ENCODE assay signal across 21 cellular contexts in genomic region chr14:96639550-96639949, GRCh38.
"Had no signal": no experiment of that assay in that cellular context is flagged by ENCODE, and none has a peak within 500 bp of the region (broad histone marks: within the 10 kb centered on the region; RNA-seq: fewer than 3 reads in every experiment).

No MANE protein-coding gene starts in this region.

- DNase-seq: activated CD4-positive, CD25-positive, alpha-beta regulatory T cell; activated gamma-delta T cell treated with Interleukin-2 at 50 U/mL for 16 hours; activated T-cell treated with anti-CD3 and anti-CD28 coated beads, Interleukin-2, amount 50 U/mL, for 72 hours; effector CD8-positive, alpha-beta T cell; esophagus squamous epithelium; hippocampal formation; islet precursor cell; naive B cell; right cardiac atrium; stimulated activated CD4-positive, alpha-beta T cell treated with anti-CD3 and anti-CD28 coated beads, Interleukin-2, amount 100 ng/mL, for 24 hours; stimulated activated naive CD8-positive, alpha-beta T cell treated with anti-CD3 and anti-CD28 coated beads, Interleukin-15, Interleukin-2, amounts not matched to agents 100 U/mL and 50 U/mL, for 24 hours; T1000 had no signal

- H3K36me3 Mint-ChIP-seq: activated naive CD4-positive, alpha-beta T cell treated with anti-CD3 and anti-CD28 coated beads, Interleukin-2, amount 50 U/mL, for 72 hours; memory B cell; naive B cell had no signal

- ATAC-seq: activated naive CD4-positive, alpha-beta T cell treated with anti-CD3 and anti-CD28 coated beads, Interleukin-2, amount 50 U/mL, for 72 hours; activated T-cell treated with anti-CD3 and anti-CD28 coated beads, Interleukin-2, amount 50 U/mL, for 72 hours; right cardiac atrium; stimulated activated naive CD8-positive, alpha-beta T cell treated with anti-CD3 and anti-CD28 coated beads, Interleukin-15, Interleukin-2, amounts not matched to agents 100 U/mL and 50 U/mL, for 24 hours had no signal

- H3K9me3 ChIP-seq: adrenal gland, breast epithelium, esophagus squamous epithelium, prostate gland, tibial nerve, uterus had no signal

- H3K27me3 Mint-ChIP-seq: naive B cell had no signal

- H3K27me3 ChIP-seq: adrenal gland, breast epithelium, esophagus squamous epithelium, tibial nerve, uterus had no signal

- H3K4me3 Mint-ChIP-seq: activated CD4-positive, alpha-beta T cell treated with anti-CD3 and anti-CD28 coated beads, Interleukin-2, amount 10 ng/mL, durations not matched to agents 24 days and 14 days; activated T-cell treated with anti-CD3 and anti-CD28 coated beads, Interleukin-2, amount 50 U/mL, for 72 hours; memory B cell; naive B cell; neural crest cell had no signal

- H3K4me3 ChIP-seq: adrenal gland, breast epithelium, esophagus squamous epithelium, prostate gland, tibial nerve, uterus had no signal

- H3K36me3 ChIP-seq: adrenal gland, breast epithelium, esophagus squamous epithelium, prostate gland, tibial nerve, uterus had no signal

- H3K27ac Mint-ChIP-seq: activated CD4-positive, alpha-beta T cell treated with anti-CD3 and anti-CD28 coated beads, Interleukin-2, amount 10 ng/mL, durations not matched to agents 24 days and 14 days; activated naive CD4-positive, alpha-beta T cell treated with anti-CD3 and anti-CD28 coated beads, Interleukin-2, amount 50 U/mL, for 72 hours; activated T-cell treated with anti-CD3 and anti-CD28 coated beads, Interleukin-2, amount 50 U/mL, for 72 hours; memory B cell; naive B cell had no signal

- H3K27ac ChIP-seq: adrenal gland, breast epithelium, esophagus squamous epithelium, prostate gland, tibial nerve, uterus had no signal

- H3K4me1 Mint-ChIP-seq: activated CD4-positive, alpha-beta T cell treated with anti-CD3 and anti-CD28 coated beads, Interleukin-2, amount 10 ng/mL, durations not matched to agents 24 days and 14 days; memory B cell; naive B cell; neural crest cell had no signal

- H3K9me3 Mint-ChIP-seq: activated CD4-positive, alpha-beta T cell treated with anti-CD3 and anti-CD28 coated beads, Interleukin-2, amount 10 ng/mL, durations not matched to agents 24 days and 14 days; activated naive CD4-positive, alpha-beta T cell treated with anti-CD3 and anti-CD28 coated beads, Interleukin-2, amount 50 U/mL, for 72 hours; activated T-cell treated with anti-CD3 and anti-CD28 coated beads, Interleukin-2, amount 50 U/mL, for 72 hours; memory B cell had no signal

- H3K4me1 ChIP-seq: adrenal gland, breast epithelium, esophagus squamous epithelium, prostate gland, tibial nerve, uterus had no signal
